21 cellular contexts compared by ENCODE assay signal in genomic region chr4:59597536-59598232, GRCh38.
DNase-seq lines count a peak whose midpoint lies in the region; ATAC-seq and TF ChIP-seq lines count a peak whose summit lies in the region.
"Had no signal": no experiment of that assay in that cellular context is flagged by ENCODE, and none has a peak within 500 bp of the region (broad histone marks: within the 10 kb centered on the region; RNA-seq: fewer than 3 reads in every experiment).

No MANE protein-coding gene starts in this region.

- no peaks in the 10 kb centered on the region for H3K27me3 ChIP-seq in right atrium auricular region

- DNase-seq in G401 (ENCODE audit: low spot score) (peak; percentile 2), amniotic epithelial cell (ENCODE audit: low read depth) (peak; percentile 11), hippocampal formation (lab: John Stamatoyannopoulos, UW) (peak; percentile 60 to 74), occipital lobe (lab: John Stamatoyannopoulos, UW) (peak; percentile 23), NCI-H82 treated with DMSO at 0.1 percent for 48 hours (lab: John Stamatoyannopoulos, UW; ENCODE audit: unreplicated experiment) (no peak), NCI-H2171 (lab: John Stamatoyannopoulos, UW) (no peak), right atrium auricular region (ENCODE audit: low spot score) (no peak)
- DNase-seq: activated CD4-positive, alpha-beta T cell treated with anti-CD3 and anti-CD28 coated beads for 48 hours; activated CD8-positive, alpha-beta memory T cell treated with anti-CD3 and anti-CD28 coated beads, Interleukin-2, amount 50 U/mL, for 48 hours; activated effector memory CD4-positive, alpha-beta T cell treated with anti-CD3 and anti-CD28 coated beads, Interleukin-2, amount 50 U/mL, for 16 hours; amniotic stem cell; cerebellar nuclear complex; DMS153; immature natural killer cell; MM.1S; natural killer cell; NCI-H82; retina; SW 1271 had no signal

- H3K27ac ChIP-seq in right atrium auricular region, result no peak overlapping the region
- H3K27ac ChIP-seq: HL-60 had no signal

- no peak overlapping the region for H3K4me3 ChIP-seq in right atrium auricular region

- H3K4me1 ChIP-seq in right atrium auricular region, result no peaks in the 10 kb centered on the region

- no peak for ATAC-seq in GM21381 (IDR thresholded peaks at IDR 0.05; ENCODE audit: unreplicated experiment)
- ATAC-seq: natural killer cell had no signal

- H3K36me3 ChIP-seq in right atrium auricular region, result no peaks in the 10 kb centered on the region

- H3K9me3 ChIP-seq in right atrium auricular region, result no peaks in the 10 kb centered on the region

- no peak for TF ChIP-seq CTCF in right atrium auricular region (IDR thresholded peaks at IDR 0.05)

- in situ Hi-C loops in G401 (cut with HindIII; ENCODE audit: low sequenced_read_pairs), result no loop called here

Comparison
In these comparisons a context has a peak if more than half of its experiments do, and no peak if none do; other contexts are left out.
1. DNase-seq: peak in G401 (single experiment), amniotic epithelial cell (single experiment), hippocampal formation (2 of 2) and occipital lobe (single experiment); none in NCI-H82 treated with DMSO at 0.1 percent for 48 hours (single experiment), NCI-H2171 (single experiment) and right atrium auricular region (single experiment).